In the genomic region with DNA sequence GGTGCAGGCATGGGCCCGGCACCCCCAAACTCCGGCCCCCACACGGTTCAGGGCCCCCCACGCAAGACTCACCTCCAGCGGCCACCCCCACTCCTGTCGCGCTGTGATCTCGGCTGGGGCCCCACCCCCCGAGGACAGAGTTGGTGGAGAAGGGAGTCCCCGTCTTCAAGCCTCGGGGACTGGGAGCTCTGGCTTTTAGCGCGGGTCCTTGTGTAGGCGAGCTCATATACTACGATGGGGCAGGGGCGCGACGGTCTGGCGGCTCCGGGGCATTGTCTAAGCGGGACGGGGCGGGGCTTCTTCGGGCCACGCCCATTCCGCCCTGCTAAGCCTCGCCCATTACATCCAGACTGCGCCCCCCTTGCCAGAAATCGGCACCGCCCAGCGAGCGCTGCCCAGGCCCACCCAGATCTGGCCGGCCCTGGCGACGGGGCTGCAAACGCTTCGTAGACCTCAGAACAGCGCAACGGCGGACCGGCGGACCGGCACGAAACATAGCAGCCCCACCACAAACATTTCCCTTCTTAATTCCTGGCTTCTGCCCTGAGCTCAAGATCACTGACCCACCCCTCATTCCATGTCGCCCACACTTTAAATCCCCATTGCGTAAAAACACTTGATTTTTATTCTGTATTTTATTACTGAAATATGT, we compare ENCODE assay signal across 8 cellular contexts. TPM values are rescaled to one million over a fixed set of nuclear protein-coding genes. Genes with fewer than 3 reads are reported as not detected.
A peak's percentile ranks its signal among the peaks of the same experiment; 100 is the strongest.
DNase-seq lines count a peak whose midpoint lies in the region; ATAC-seq and TF ChIP-seq lines count a peak whose summit lies in the region.

No MANE protein-coding gene starts in this region.

- DNase-seq in GM13976 (ENCODE audit: low spot score) (peak; percentile 88), HL-60 (ENCODE audit: low read depth in 1 of 2, low spot score in 1 of 2) (peak; percentile 57 to 58), SJSA1 (ENCODE audit: low read depth in 1 of 2, low spot score in 2 of 2) (peak; percentile 94 to 95), germinal center (ENCODE audit: low spot score) (peak; percentile 86), neuronal stem cell (ENCODE audit: low spot score) (peak; percentile 93), thoracic aorta (ENCODE audit: low spot score) (peak; percentile 57), NCI-H510A treated with DMSO at 0.1 percent for 48 hours (lab: John Stamatoyannopoulos, UW) (no peak)
- DNase-seq in activated naive CD4-positive, alpha-beta T cell treated with anti-CD3 and anti-CD28 coated beads, Interleukin-2, amount 50 U/mL, for 72 hours (ENCODE audit: low spot score in 2 of 2), result peak in 1 of 2 donors; percentile 73

- in situ Hi-C loops in GM13976 (cut with MboI; ENCODE audit: low sequenced_read_pairs, unreplicated experiment), result no loop called here

- H4K91ac ChIP-seq in neuronal stem cell (ENCODE audit: low read depth, low read length, poor library complexity), result peak overlapping the region; percentile 89

- H3K27ac ChIP-seq in HL-60 (replicated peaks) (peak overlapping the region; percentile 57), SJSA1 (peak overlapping the region; percentile 76), neuronal stem cell (replicated peaks; ENCODE audit: low read length) (peak overlapping the region; percentile 84), thoracic aorta (peak overlapping the region; percentile 97 to 98)

- peak overlapping the region; percentile 82 for H3K9ac ChIP-seq in neuronal stem cell (ENCODE audit: low read depth, low read length, poor library complexity)

- H3K4me1 ChIP-seq in SJSA1 (replicated peaks) (peaks cover 31% of the 10 kb centered on the region), neuronal stem cell (ENCODE audit: control insufficient read depth in 2 of 2, insufficient read depth in 1 of 2, low read depth in 1 of 2, low read length in 2 of 2) (peaks cover 13 to 24% of the 10 kb centered on the region in 2 donors), thoracic aorta (ENCODE audit: control insufficient read depth in 1 of 2, low read depth in 2 of 2) (peaks cover 26 to 45% of the 10 kb centered on the region in 2 donors)

- H3K9me3 ChIP-seq in SJSA1 (replicated peaks) (peaks cover 3% of the 10 kb centered on the region), neuronal stem cell (replicated peaks in 1 of 2; ENCODE audit: control insufficient read depth in 2 of 2, insufficient read depth in 1 of 2, low read depth in 1 of 2, low read length in 2 of 2) (no peaks in the 10 kb centered on the region), thoracic aorta (no peaks in the 10 kb centered on the region)

- no peak overlapping the region for H2BK12ac ChIP-seq in neuronal stem cell (ENCODE audit: low read length)

- H3K27me3 ChIP-seq in HL-60 (ENCODE audit: insufficient read depth, poor library complexity, severe bottlenecking) (no peaks in the 10 kb centered on the region), SJSA1 (replicated peaks) (no peaks in the 10 kb centered on the region), neuronal stem cell (ENCODE audit: control insufficient read depth in 3 of 3, insufficient read depth in 3 of 3, low read depth in 1 of 3, low read length in 3 of 3) (no peaks in the 10 kb centered on the region), thoracic aorta (replicated peaks; ENCODE audit: insufficient read depth) (no peaks in the 10 kb centered on the region)

- peak overlapping the region; percentile 77 for H3K4me2 ChIP-seq in neuronal stem cell (ENCODE audit: insufficient read depth, low read length, poor library complexity, severe bottlenecking)

- H3K79me1 ChIP-seq in neuronal stem cell (ENCODE audit: low read depth, low read length), result peaks cover 15% of the 10 kb centered on the region

- H2AK5ac ChIP-seq in neuronal stem cell (ENCODE audit: low read depth, low read length), result peak overlapping the region; percentile 88

- H3K27ac Mint-ChIP-seq in activated naive CD4-positive, alpha-beta T cell treated with anti-CD3 and anti-CD28 coated beads, Interleukin-2, amount 50 U/mL, for 72 hours, result peak overlapping the region; percentile 3 to 77

- H2BK120ac ChIP-seq in neuronal stem cell (ENCODE audit: low read depth, low read length), result no peak overlapping the region

- H3K9me3 Mint-ChIP-seq in activated naive CD4-positive, alpha-beta T cell treated with anti-CD3 and anti-CD28 coated beads, Interleukin-2, amount 50 U/mL, for 72 hours, result no peaks in the 10 kb centered on the region

- peaks cover 83% of the 10 kb centered on the region for H3K36me3 ChIP-seq in SJSA1
- peaks cover 55 to 86% of the 10 kb centered on the region in 2 donors for H3K36me3 ChIP-seq in neuronal stem cell (replicated peaks in 1 of 2; ENCODE audit: control insufficient read depth in 2 of 2, insufficient read depth in 2 of 2, low read length in 2 of 2)
- H3K36me3 ChIP-seq in thoracic aorta, result peaks cover 56% of the 10 kb centered on the region

- peak overlapping the region; percentile 33 for H3K4me3 ChIP-seq in HL-60 (replicated peaks; ENCODE audit: insufficient read depth, low read length)
- H3K4me3 ChIP-seq in SJSA1, result peak overlapping the region; percentile 58
- H3K4me3 ChIP-seq in neuronal stem cell (ENCODE audit: low read length in 2 of 2), result peak overlapping the region; percentile 83 to 94
- H3K4me3 ChIP-seq in thoracic aorta, result peak overlapping the region; percentile 99

- H3K18ac ChIP-seq in neuronal stem cell (ENCODE audit: low read length), result peak overlapping the region; percentile 100

- ATAC-seq in activated naive CD4-positive, alpha-beta T cell treated with anti-CD3 and anti-CD28 coated beads, Interleukin-2, amount 50 U/mL, for 72 hours, result peak; percentile 21 to 64
- ATAC-seq in thoracic aorta (ENCODE audit: insufficient number of reproducible peaks, low FRiP score, low read depth), result peak; percentile 17

- no peak overlapping the region for H2BK15ac ChIP-seq in neuronal stem cell (ENCODE audit: low read length)

- H2AFZ ChIP-seq in neuronal stem cell (ENCODE audit: low read length), result peak overlapping the region; percentile 86

- H4K8ac ChIP-seq in neuronal stem cell (ENCODE audit: low read depth, low read length), result no peak overlapping the region

- no peak overlapping the region for H3K4ac ChIP-seq in neuronal stem cell (ENCODE audit: low read length)

- H3K36me3 Mint-ChIP-seq in activated naive CD4-positive, alpha-beta T cell treated with anti-CD3 and anti-CD28 coated beads, Interleukin-2, amount 50 U/mL, for 72 hours, result peaks cover 35 to 43% of the 10 kb centered on the region in 2 donors

- H3K14ac ChIP-seq in neuronal stem cell (ENCODE audit: low read length), result peak overlapping the region; percentile 73

- peak overlapping the region; percentile 85 for H2BK5ac ChIP-seq in neuronal stem cell (ENCODE audit: low read length)

- no CpG with 5 or more reads among the region's 46 CpGs for WGBS in neuronal stem cell (ENCODE audit: extremely low coverage in 2 of 2, insufficient read length in 2 of 2, insufficient replicate concordance in 1 of 2), 2 donors

- TF ChIP-seq CTCF in GM13976 (IDR thresholded peaks at IDR 0.05; ENCODE audit: borderline replicate concordance, control extremely low read depth, extremely low read depth, insufficient read depth, missing control alignments) (peak; percentile 12), HL-60 (IDR thresholded peaks at IDR 0.05; ENCODE audit: insufficient read depth, low read length) (no peak), thoracic aorta (IDR thresholded peaks at IDR 0.05) (no peak)

- H3K23ac ChIP-seq in neuronal stem cell (ENCODE audit: low read depth, low read length, poor library complexity), result peak overlapping the region; percentile 95

RNA-seq across cellular contexts. Expression of gene DDAH2, which starts 1.0 kb away (rescaled TPM):
- 80.0 and 128 TPM in 2 replicates for total RNA-seq in SJSA1 (2014; rRNA removed; shearing (Covaris generic))
- 10 to 100 TPM in 1 of 2 donors, 1 to 10 TPM in 1; 6.7 to 42.6 TPM for total RNA-seq in activated naive CD4-positive, alpha-beta T cell treated with anti-CD3 and anti-CD28 coated beads, Interleukin-2, amount 50 U/mL, for 72 hours
- 115 TPM for polyA plus RNA-seq in neuronal stem cell (2013, experiment 1 of 2)
- 115 TPM for polyA plus RNA-seq in neuronal stem cell (2013, experiment 2 of 2)
- total RNA-seq in thoracic aorta, result 100 to 1,000 TPM; 136 TPM

RNA-seq across cellular contexts. Expression of gene CLIC1, which starts 6.2 kb away (rescaled TPM):
- total RNA-seq in SJSA1 (2014; rRNA removed; shearing (Covaris generic)), result 1,071 and 1,205 TPM in 2 replicates
- total RNA-seq in activated naive CD4-positive, alpha-beta T cell treated with anti-CD3 and anti-CD28 coated beads, Interleukin-2, amount 50 U/mL, for 72 hours, result 100 to 1,000 TPM; 440 to 455 TPM
- polyA plus RNA-seq in neuronal stem cell (2013, experiment 1 of 2), result 220 TPM
- polyA plus RNA-seq in neuronal stem cell (2013, experiment 2 of 2), result 216 TPM
- 100 to 1,000 TPM; 222 to 251 TPM for total RNA-seq in thoracic aorta

RNA-seq across cellular contexts. Expression of gene MPIG6B, which starts 6.9 kb away (rescaled TPM):
- not detected in 2 replicates for total RNA-seq in SJSA1 (2014; rRNA removed; shearing (Covaris generic))
- total RNA-seq in activated naive CD4-positive, alpha-beta T cell treated with anti-CD3 and anti-CD28 coated beads, Interleukin-2, amount 50 U/mL, for 72 hours, result not detected
- polyA plus RNA-seq in neuronal stem cell (2013, experiment 1 of 2), result not detected
- polyA plus RNA-seq in neuronal stem cell (2013, experiment 2 of 2), result not detected
- not detected for total RNA-seq in thoracic aorta

RNA-seq across cellular contexts. Expression of gene LY6G6C, which starts 8.6 kb away (rescaled TPM):
- total RNA-seq in SJSA1 (2014; rRNA removed; shearing (Covaris generic)), result not detected in 2 replicates
- not detected for total RNA-seq in activated naive CD4-positive, alpha-beta T cell treated with anti-CD3 and anti-CD28 coated beads, Interleukin-2, amount 50 U/mL, for 72 hours
- polyA plus RNA-seq in neuronal stem cell (2013, experiment 1 of 2), result 0.57 TPM
- 0.66 TPM for polyA plus RNA-seq in neuronal stem cell (2013, experiment 2 of 2)
- total RNA-seq in thoracic aorta, result not detected

RNA-seq across cellular contexts. Expression of gene MSH5, which starts 9.7 kb away (rescaled TPM):
- total RNA-seq in SJSA1 (2014; rRNA removed; shearing (Covaris generic)), result 3.9 and 16.7 TPM in 2 replicates
- 100 to 1,000 TPM; 116 to 158 TPM for total RNA-seq in activated naive CD4-positive, alpha-beta T cell treated with anti-CD3 and anti-CD28 coated beads, Interleukin-2, amount 50 U/mL, for 72 hours
- 25.1 TPM for polyA plus RNA-seq in neuronal stem cell (2013, experiment 1 of 2)
- polyA plus RNA-seq in neuronal stem cell (2013, experiment 2 of 2), result 25.6 TPM
- total RNA-seq in thoracic aorta, result 10 to 100 TPM in 1 of 2 donors, 1 to 10 TPM in 1; 5.7 to 10.5 TPM

Comparison
In these comparisons a context has a peak if more than half of its experiments do, and no peak if none do; other contexts are left out.
1. H3K4me3 ChIP-seq: peak in every context shown above with its lines; median percentile 99 in thoracic aorta; 88 in neuronal stem cell; 58 in SJSA1; 33 in HL-60.